In genomic region chr16:73231969-73232554, GRCh38 we compare ENCODE assay signal across 15 cellular contexts.
DNase-seq lines count a peak whose midpoint lies in the region; ATAC-seq, FAIRE-seq and TF ChIP-seq lines count a peak whose summit lies in the region.
"Had no signal": no experiment of that assay in that cellular context is flagged by ENCODE, and none has a peak within 500 bp of the region (broad histone marks: within the 10 kb centered on the region; RNA-seq: fewer than 3 reads in every experiment).

No MANE protein-coding gene starts in this region.

- peaks cover 11% of the 10 kb centered on the region for H3K4me1 Mint-ChIP-seq in astrocyte (ENCODE audit: low read depth, unreplicated experiment)
- no peaks in the 10 kb centered on the region for H3K4me1 Mint-ChIP-seq in CD8-positive, alpha-beta T cell (ENCODE audit: low read depth)
- H3K4me1 Mint-ChIP-seq: activated CD8-positive, alpha-beta memory T cell treated with anti-CD3 and anti-CD28 coated beads, Interleukin-2, amount 10 ng/mL, durations not matched to agents 7 days and 5 days; naive B cell had no signal

- H3K36me3 ChIP-seq in HCT116 (ENCODE audit: control insufficient read depth in 1 of 2, insufficient read depth in 2 of 2, low read length in 2 of 2), result no peaks in the 10 kb centered on the region
- no peaks in the 10 kb centered on the region for H3K36me3 ChIP-seq in astrocyte (ENCODE audit: insufficient read depth, low read length)
- H3K36me3 ChIP-seq in rectal smooth muscle tissue (ENCODE audit: control insufficient read depth, insufficient read depth, low read length), result no peaks in the 10 kb centered on the region
- H3K36me3 ChIP-seq in CD8-positive, alpha-beta T cell (ENCODE audit: insufficient read depth, low read length), result no peaks in the 10 kb centered on the region
- H3K36me3 ChIP-seq: HAP-1 had no signal

- intact Hi-C loops in HCT116 (cut with micrococcal nuclease) (no loop called here), left cardiac atrium (cut with DNase I) (no loop called here)
- intact Hi-C loops in CD8-positive, alpha-beta T cell (cut with DNase I, micrococcal nuclease), result no loop called here

- H3K4me3 ChIP-seq in HCT116 (replicated peaks in 1 of 2; ENCODE audit: low read depth in 1 of 2, low read length in 2 of 2) (peak overlapping the region; percentile 40 to 48), astrocyte (ENCODE audit: insufficient read depth, low read depth, low read length) (peak overlapping the region; percentile 66), rectal smooth muscle tissue (ENCODE audit: low read length) (peak overlapping the region; percentile 42)
- H3K4me3 ChIP-seq in CD8-positive, alpha-beta T cell (ENCODE audit: low read depth, low read length), result no peak overlapping the region
- H3K4me3 ChIP-seq: HAP-1 had no signal

- peaks cover 3% of the 10 kb centered on the region for H3K27me3 Mint-ChIP-seq in astrocyte (ENCODE audit: low read depth, unreplicated experiment)
- no peaks in the 10 kb centered on the region for H3K27me3 Mint-ChIP-seq in CD8-positive, alpha-beta T cell (ENCODE audit: low read depth)
- H3K27me3 Mint-ChIP-seq: activated CD8-positive, alpha-beta memory T cell treated with anti-CD3 and anti-CD28 coated beads, Interleukin-2, amount 10 ng/mL, durations not matched to agents 7 days and 5 days; effector memory CD8-positive, alpha-beta T cell had no signal

- ATAC-seq in HCT116 (peak; percentile 26; the same call in 1 of the 2 replicates), left cardiac atrium (no peak)
- no peak for ATAC-seq in CD8-positive, alpha-beta T cell
- ATAC-seq: activated CD8-positive, alpha-beta memory T cell treated with anti-CD3 and anti-CD28 coated beads, Interleukin-2, amount 10 ng/mL, durations not matched to agents 7 days and 5 days; effector memory CD8-positive, alpha-beta T cell had no signal

- no TSS peak for BruUV-seq in HCT116 (replicated peaks; lab: Mats Ljungman, UMichigan)

- RAD21 ChIA-PET in HCT116 (lab: Charles Lee; ENCODE audit: low non-redundant PET in 1 of 2, low total read pairs in 2 of 2, uncharacterized antibody in 2 of 2, unreplicated experiment in 2 of 2), result no interaction called here

- DNase-seq in HCT116 (ENCODE audit: low read depth, low spot score) (no peak), astrocyte (ENCODE audit: low read depth) (peak; percentile 6), left cardiac atrium (peak; percentile 26), NCI-H1694 treated with DMSO at 0.1 percent for 48 hours (lab: John Stamatoyannopoulos, UW) (no peak)
- DNase-seq in CD8-positive, alpha-beta T cell, result no peak
- DNase-seq in stimulated activated CD4-positive, alpha-beta T cell treated with anti-CD3 and anti-CD28 coated beads, Interleukin-4, amount 100 ng/mL, for 24 hours, result no peak
- DNase-seq in activated naive CD4-positive, alpha-beta T cell treated with Interleukin-2 at 50 U/mL for 16 hours, result no peak
- DNase-seq: activated CD8-positive, alpha-beta memory T cell treated with anti-CD3 and anti-CD28 coated beads, Interleukin-2, amount 10 ng/mL, durations not matched to agents 7 days and 5 days; effector memory CD8-positive, alpha-beta T cell; naive B cell; NCI-H2107; stimulated activated naive CD4-positive, alpha-beta T cell had no signal

- no peak for TF ChIP-seq CTCF in HCT116 (IDR thresholded peaks at IDR 0.05 in 2 of 3, conservative IDR thresholded peaks at IDR 0.05 in 1 of 3; ENCODE audit: borderline replicate concordance in 1 of 3, insufficient read depth in 1 of 3, low read depth in 2 of 3, low read length in 2 of 3)
- TF ChIP-seq CTCF in astrocyte (IDR thresholded peaks at IDR 0.05; ENCODE audit: insufficient read depth, low read depth, low read length), result no peak
- TF ChIP-seq CTCF in CD8-positive, alpha-beta T cell (IDR thresholded peaks at IDR 0.05), result no peak

- CTCF ChIA-PET in HCT116 (lab: Charles Lee), result interaction anchor here (1.5 kb wide), 1 partner anchor 990 kb away, joined by 3 read pairs; no protein-coding TSS in a partner anchor
- CTCF ChIA-PET in CD8-positive, alpha-beta T cell (lab: Charles Lee), result no interaction called here

- no peaks in the 10 kb centered on the region for H3K9me3 ChIP-seq in HCT116 (ENCODE audit: control insufficient read depth in 1 of 2, insufficient read depth in 1 of 2, low read depth in 1 of 2, low read length in 2 of 2)
- no peaks in the 10 kb centered on the region for H3K9me3 ChIP-seq in astrocyte (ENCODE audit: insufficient read depth, low read depth, low read length)
- no peaks in the 10 kb centered on the region for H3K9me3 ChIP-seq in CD8-positive, alpha-beta T cell (ENCODE audit: low read length)
- H3K9me3 ChIP-seq: HAP-1 had no signal

- H3K9me3 Mint-ChIP-seq in astrocyte (ENCODE audit: unreplicated experiment), result peaks cover 4% of the 10 kb centered on the region
- H3K9me3 Mint-ChIP-seq in CD8-positive, alpha-beta T cell, result no peaks in the 10 kb centered on the region
- H3K9me3 Mint-ChIP-seq: naive B cell had no signal

- no peaks in the 10 kb centered on the region for H3K36me3 Mint-ChIP-seq in astrocyte (ENCODE audit: low read depth, unreplicated experiment)
- H3K36me3 Mint-ChIP-seq in CD8-positive, alpha-beta T cell, result no peaks in the 10 kb centered on the region
- H3K36me3 Mint-ChIP-seq: activated CD8-positive, alpha-beta memory T cell treated with anti-CD3 and anti-CD28 coated beads, Interleukin-2, amount 10 ng/mL, durations not matched to agents 7 days and 5 days; naive B cell had no signal

- H4K20me1 ChIP-seq in HCT116 (ENCODE audit: insufficient read depth) (no peaks in the 10 kb centered on the region), astrocyte (ENCODE audit: insufficient read depth, low read length) (no peaks in the 10 kb centered on the region)

- POLR2A ChIA-PET in HCT116 (lab: Charles Lee), result no interaction called here
- POLR2A ChIA-PET in CD8-positive, alpha-beta T cell (lab: Charles Lee), result no interaction called here

- no peak for TF ChIP-seq POLR2A in HCT116 (IDR thresholded peaks at IDR 0.05; ENCODE audit: borderline replicate concordance, extremely low read depth, insufficient read depth, insufficient read length)

- no peak for FAIRE-seq in astrocyte (lab: Jason Lieb, UNC)
- FAIRE-seq: TTC549 had no signal

- H3K9me2 ChIP-seq in HCT116 (ENCODE audit: insufficient read depth), result no peaks in the 10 kb centered on the region

- H2AFZ ChIP-seq in HCT116 (ENCODE audit: low read depth, low read length, poor library complexity, severe bottlenecking) (peak overlapping the region; percentile 89), astrocyte (ENCODE audit: low read depth, low read length) (peak overlapping the region; percentile 69)

- H3K9ac ChIP-seq in HCT116 (ENCODE audit: low read length) (no peak overlapping the region), astrocyte (ENCODE audit: low read length) (peak overlapping the region; percentile 85), rectal smooth muscle tissue (ENCODE audit: low read length) (no peak overlapping the region)

- H3K27ac Mint-ChIP-seq in astrocyte (ENCODE audit: unreplicated experiment), result no peak overlapping the region
- H3K27ac Mint-ChIP-seq in CD8-positive, alpha-beta T cell, result no peak overlapping the region
- H3K27ac Mint-ChIP-seq: activated CD8-positive, alpha-beta memory T cell treated with anti-CD3 and anti-CD28 coated beads, Interleukin-2, amount 10 ng/mL, durations not matched to agents 7 days and 5 days; effector memory CD8-positive, alpha-beta T cell had no signal

- H3K4me1 ChIP-seq in HCT116 (ENCODE audit: control insufficient read depth in 1 of 2, insufficient read depth in 2 of 2, low read length in 2 of 2), result peaks cover 3 to 16% of the 10 kb centered on the region in 2 experiments; a peak in 3 of 4 replicates
- peaks cover 22% of the 10 kb centered on the region for H3K4me1 ChIP-seq in astrocyte (ENCODE audit: insufficient read depth, low read length)
- H3K4me1 ChIP-seq in rectal smooth muscle tissue (ENCODE audit: control insufficient read depth, insufficient read depth, low read length), result no peaks in the 10 kb centered on the region
- no peaks in the 10 kb centered on the region for H3K4me1 ChIP-seq in CD8-positive, alpha-beta T cell (ENCODE audit: insufficient read depth, low read length)
- H3K4me1 ChIP-seq: HAP-1 had no signal

- H3K27me3 ChIP-seq in HCT116 (ENCODE audit: insufficient read depth, low read length) (no peaks in the 10 kb centered on the region; the same call in 1 of the 2 replicates), astrocyte (ENCODE audit: insufficient read depth, low read length) (peaks cover 23% of the 10 kb centered on the region), rectal smooth muscle tissue (ENCODE audit: control insufficient read depth, insufficient read depth, low read length) (no peaks in the 10 kb centered on the region)
- H3K27me3 ChIP-seq in CD8-positive, alpha-beta T cell (ENCODE audit: insufficient read depth, low read length), result no peaks in the 10 kb centered on the region

- H3K79me2 ChIP-seq in HCT116 (ENCODE audit: insufficient read depth, low read length) (no peaks in the 10 kb centered on the region), astrocyte (ENCODE audit: insufficient read depth, low read length) (no peaks in the 10 kb centered on the region)

- no peak overlapping the region for H3K4me3 Mint-ChIP-seq in astrocyte (ENCODE audit: unreplicated experiment)
- no peak overlapping the region for H3K4me3 Mint-ChIP-seq in CD8-positive, alpha-beta T cell
- H3K4me3 Mint-ChIP-seq: activated CD8-positive, alpha-beta memory T cell treated with anti-CD3 and anti-CD28 coated beads, Interleukin-2, amount 10 ng/mL, durations not matched to agents 7 days and 5 days; effector memory CD8-positive, alpha-beta T cell; naive B cell had no signal

- H3K4me2 ChIP-seq in HCT116 (ENCODE audit: low read length) (peak overlapping the region; percentile 76), astrocyte (ENCODE audit: low read length) (peak overlapping the region; percentile 94)

- TF ChIP-seq RAD21 in HCT116 (IDR thresholded peaks at IDR 0.05; ENCODE audit: low read depth), result no peak

- H3K27ac ChIP-seq in HCT116 (ENCODE audit: low read depth, low read length) (no peak overlapping the region), astrocyte (ENCODE audit: low read depth, low read length) (peak overlapping the region; percentile 31), rectal smooth muscle tissue (ENCODE audit: low read depth, low read length) (no peak overlapping the region)
- no peak overlapping the region for H3K27ac ChIP-seq in CD8-positive, alpha-beta T cell (ENCODE audit: low read depth, low read length)

TF ChIP-seq in HCT116, 20 proteins besides CTCF, POLR2A, EP300 and RAD21:
- TF ChIP-seq MAX (IDR thresholded peaks at IDR 0.05) (no peak), YY1 (IDR thresholded peaks at IDR 0.05; ENCODE audit: extremely low read depth, insufficient replicate concordance, low read depth, low read length) (no peak)

Comparison
In these comparisons a context has a peak if more than half of its experiments do, and no peak if none do; other contexts are left out.
1. DNase-seq: peak in astrocyte (single experiment) and left cardiac atrium (single experiment); none in HCT116 (single experiment), NCI-H1694 treated with DMSO at 0.1 percent for 48 hours (single experiment), CD8-positive, alpha-beta T cell (0 of 7), stimulated activated CD4-positive, alpha-beta T cell treated with anti-CD3 and anti-CD28 coated beads, Interleukin-4, amount 100 ng/mL, for 24 hours (single experiment) and activated naive CD4-positive, alpha-beta T cell treated with Interleukin-2 at 50 U/mL for 16 hours (single experiment).